Comparison of ENCODE assay signal across 1 cellular context in the genomic region with DNA sequence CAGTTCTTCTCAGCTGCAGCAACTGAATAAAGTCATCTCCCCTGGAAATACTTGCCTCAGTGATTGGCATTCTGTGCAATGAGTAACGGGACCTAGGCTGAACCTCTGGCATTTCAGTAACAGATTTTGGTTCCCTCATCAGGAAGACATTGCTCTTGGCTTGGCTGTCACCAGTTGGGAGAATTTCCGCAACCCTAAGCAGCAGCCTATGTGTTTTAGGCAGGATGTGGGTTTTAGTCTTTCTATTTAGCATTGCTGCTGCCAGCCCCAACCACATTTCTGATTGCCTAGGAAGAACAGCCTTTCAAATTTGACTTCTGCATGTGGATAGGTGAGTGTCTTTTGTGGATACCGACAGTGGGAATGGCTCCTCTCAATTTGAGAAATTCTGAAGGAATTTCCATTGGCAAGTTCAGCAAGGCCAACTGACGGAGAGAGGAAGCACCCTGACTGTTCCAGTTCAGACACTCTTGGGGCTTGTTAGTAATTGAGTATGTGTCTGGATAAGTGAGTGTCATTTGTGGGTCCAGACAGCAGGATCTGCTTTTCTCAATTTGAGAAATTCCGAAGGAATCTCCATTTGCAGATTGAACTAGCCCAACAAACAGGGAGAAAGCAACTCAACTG.
TF ChIP-seq lines count a peak whose summit lies in the region.

No MANE protein-coding gene starts in this region.

TF ChIP-seq in GM12878, 131 proteins besides CTCF, POLR2A, EP300 and RAD21:
- TF ChIP-seq SRF (IDR thresholded peaks at IDR 0.05; ENCODE audit: low read depth in 2 of 2, low read length in 2 of 2) (no peak), RUNX3 (IDR thresholded peaks at IDR 0.05; ENCODE audit: low read length) (peak; percentile 53)
